Comparison of ENCODE assay signal across 22 cellular contexts in genomic region chr16:80946481-80946880, GRCh38.
DNase-seq lines count a peak whose midpoint lies in the region; ATAC-seq, FAIRE-seq and TF ChIP-seq lines count a peak whose summit lies in the region.
"Had no signal": no experiment of that assay in that cellular context is flagged by ENCODE, and none has a peak within 500 bp of the region (broad histone marks: within the 10 kb centered on the region; RNA-seq: fewer than 3 reads in every experiment).

No MANE protein-coding gene starts in this region.

- WGBS in heart left ventricle, 4 donors: 85 to 89% (median 86%) methylated on average over 4 of the region's 4 CpGs
- WGBS in IMR-90 (ENCODE audit: extremely low coverage in 2 of 2, insufficient read length in 1 of 2), 2 experiments: 88% methylated on average over 2 of the region's 4 CpGs; no CpG with 5 or more reads in 1 of the 2 experiments
- WGBS in K562 (ENCODE audit: insufficient coverage, low coverage, missing lambda C conversion rate): 0% methylated on average over 4 of the region's 4 CpGs
- WGBS in suprapubic skin: 70% methylated on average over 4 of the region's 4 CpGs

- H3K36me3 ChIP-seq in heart left ventricle (no peaks in the 10 kb centered on the region), IMR-90 (ENCODE audit: control insufficient read depth, insufficient read depth, low read length) (no peaks in the 10 kb centered on the region), K562 (ENCODE audit: control insufficient read depth, insufficient read depth, low read length) (no peaks in the 10 kb centered on the region), suprapubic skin (no peaks in the 10 kb centered on the region), MM.1S (replicated peaks; ENCODE audit: insufficient read depth, low read length) (no peaks in the 10 kb centered on the region)
- no peaks in the 10 kb centered on the region for H3K36me3 ChIP-seq in effector memory CD4-positive, alpha-beta T cell (ENCODE audit: control insufficient read depth, insufficient read depth, low read length)
- H3K36me3 ChIP-seq: HAP-1 had no signal

- no peak overlapping the region for H3K9ac ChIP-seq in IMR-90 (ENCODE audit: low read depth, low read length)
- H3K9ac ChIP-seq in K562 (ENCODE audit: insufficient read depth in 1 of 2, low read depth in 2 of 2, low read length in 2 of 2): no peak overlapping the region
- H3K9ac ChIP-seq in MM.1S (ENCODE audit: low read length): no peak overlapping the region

- H3K4ac ChIP-seq in IMR-90 (ENCODE audit: low read depth, low read length): no peak overlapping the region

- H2BK5ac ChIP-seq in IMR-90 (ENCODE audit: low read depth, low read length, poor library complexity, severe bottlenecking): no peak overlapping the region

- dilution Hi-C loops in IMR-90 (cut with HindIII; ENCODE audit: low sequenced_read_pairs, unreplicated experiment): no loop called here

- no peaks in the 10 kb centered on the region for H3K9me3 ChIP-seq in heart left ventricle
- H3K9me3 ChIP-seq in IMR-90 (ENCODE audit: control insufficient read depth, insufficient read depth, low read length): no peaks in the 10 kb centered on the region
- H3K9me3 ChIP-seq in K562 (replicated peaks; ENCODE audit: control insufficient read depth, insufficient read depth, low read depth, low read length): no peaks in the 10 kb centered on the region
- no peaks in the 10 kb centered on the region for H3K9me3 ChIP-seq in suprapubic skin
- no peaks in the 10 kb centered on the region for H3K9me3 ChIP-seq in effector memory CD4-positive, alpha-beta T cell (ENCODE audit: control insufficient read depth, low read length)
- H3K9me3 ChIP-seq in MM.1S (replicated peaks; ENCODE audit: insufficient read depth, low read length): no peaks in the 10 kb centered on the region
- H3K9me3 ChIP-seq: HAP-1 had no signal

- H3K4me3 ChIP-seq in heart left ventricle: no peak overlapping the region
- H3K4me3 ChIP-seq in IMR-90 (ENCODE audit: insufficient read depth, low read depth, low read length): no peak overlapping the region
- H3K4me3 ChIP-seq in K562: no peak overlapping the region
- H3K4me3 ChIP-seq in suprapubic skin: no peak overlapping the region
- H3K4me3 ChIP-seq in effector memory CD4-positive, alpha-beta T cell (ENCODE audit: insufficient read depth, low read depth, low read length, poor library complexity, severe bottlenecking): no peak overlapping the region
- H3K4me3 ChIP-seq in MM.1S (ENCODE audit: low read length): no peak overlapping the region
- H3K4me3 ChIP-seq: GM23338, HAP-1 had no signal

- H2AK5ac ChIP-seq in IMR-90 (ENCODE audit: low read depth, low read length): no peak overlapping the region

- CTCF ChIA-PET in IMR-90 (lab: Yijun Ruan, JAX): no interaction called here
- CTCF ChIA-PET in K562 (lab: Yijun Ruan, JAX; ENCODE audit: low intra/inter-chr PET ratio): interaction anchor here (0.6 kb wide), 1 partner anchor 419 kb away, joined by 3 read pairs; no protein-coding TSS in a partner anchor

- TF ChIP-seq POLR2A in heart left ventricle (IDR thresholded peaks at IDR 0.05) (no peak), IMR-90 (IDR thresholded peaks at IDR 0.05; ENCODE audit: low read depth, low read length) (no peak), K562 (conservative IDR thresholded peaks at IDR 0.05) (no peak), suprapubic skin (IDR thresholded peaks at IDR 0.05) (no peak)

- TF ChIP-seq RAD21 in IMR-90 (IDR thresholded peaks at IDR 0.05; ENCODE audit: low read length) (no peak), K562 (CRISPR knock-in tag; conservative IDR thresholded peaks at IDR 0.05 in 1 of 2, IDR thresholded peaks at IDR 0.05 in 1 of 2) (no peak)

- DNase-seq in Right ventricle myocardium inferior (ENCODE audit: missing footprints): no peak
- DNase-seq in heart left ventricle: no peak
- no peak for DNase-seq in IMR-90
- DNase-seq in K562 (ENCODE audit: extremely low read depth in 1 of 4, low spot score in 3 of 4): no peak
- DNase-seq in suprapubic skin (ENCODE audit: low spot score in 2 of 2): no peak
- no peak for DNase-seq in effector memory CD4-positive, alpha-beta T cell
- no peak for DNase-seq in MM.1S
- DNase-seq: GDM1; KBM-7; NCI-H1694; NCI-H2081; NCI-H2171; NCI-H345; NCI-H524; NCI-H774; NK-92 treated with Interleukin-12 subunit alpha and Interleukin-12 subunit beta, amount 100 ng/mL, for 24 hours had no signal

- POLR2A ChIA-PET in IMR-90 (lab: Charles Lee; ENCODE audit: unreplicated experiment) (no interaction called here), K562 (lab: Yijun Ruan, JAX) (no interaction called here)

- BruUV-seq in IMR-90 (replicated peaks; lab: Mats Ljungman, UMichigan) (no TSS peak), K562 (replicated peaks; lab: Mats Ljungman, UMichigan) (no TSS peak)

- H4K20me1 ChIP-seq in IMR-90 (ENCODE audit: insufficient read depth, low read length) (no peaks in the 10 kb centered on the region), K562 (replicated peaks; ENCODE audit: control insufficient read depth, insufficient read depth, low read length) (no peaks in the 10 kb centered on the region), MM.1S (ENCODE audit: insufficient read depth, low read length) (no peaks in the 10 kb centered on the region)

- H3K4me2 ChIP-seq in IMR-90 (ENCODE audit: low read depth, low read length) (no peak overlapping the region), K562 (ENCODE audit: insufficient read depth, low read length) (no peak overlapping the region), MM.1S (ENCODE audit: low read depth, low read length) (no peak overlapping the region)
- H3K4me2 ChIP-seq: GM23338 had no signal

- H3K79me1 ChIP-seq in IMR-90 (ENCODE audit: low read depth in 1 of 2, low read length in 2 of 2): no peaks in the 10 kb centered on the region

- H3F3A ChIP-seq in MM.1S (ENCODE audit: insufficient read depth, low read length): no peaks in the 10 kb centered on the region

- H3K56ac ChIP-seq in IMR-90 (ENCODE audit: extremely low read depth, insufficient read depth, low read length): no peak overlapping the region

- no peak for FAIRE-seq in K562 (lab: Jason Lieb, UNC)
- FAIRE-seq: A204.1, GM18507 had no signal

- H4K8ac ChIP-seq in IMR-90 (ENCODE audit: low read depth in 2 of 2, low read length in 2 of 2): no peak overlapping the region

- H3K9me2 ChIP-seq in MM.1S (replicated peaks; ENCODE audit: insufficient read depth, low read length): no peaks in the 10 kb centered on the region

- no peak overlapping the region for H3K18ac ChIP-seq in IMR-90 (ENCODE audit: low read depth, low read length)

- no peak overlapping the region for H2AFZ ChIP-seq in IMR-90 (replicated peaks; ENCODE audit: low read length, poor library complexity)
- H2AFZ ChIP-seq in K562 (ENCODE audit: low read depth, low read length): no peak overlapping the region
- no peak overlapping the region for H2AFZ ChIP-seq in MM.1S (ENCODE audit: low read length)
- H2AFZ ChIP-seq: GM23338 had no signal

- TF ChIP-seq EP300 in K562 (IDR thresholded peaks at IDR 0.05; ENCODE audit: low read length): no peak
- TF ChIP-seq EP300 in suprapubic skin (IDR thresholded peaks at IDR 0.05): no peak

- no peak overlapping the region for H2BK120ac ChIP-seq in IMR-90 (ENCODE audit: low read depth, low read length)

- H3K4me1 ChIP-seq in heart left ventricle (peaks cover 0 to 4% (median 0%) of the 10 kb centered on the region in 12 donors), IMR-90 (ENCODE audit: control insufficient read depth, insufficient read depth, low read length) (no peaks in the 10 kb centered on the region), K562 (replicated peaks in 1 of 2; ENCODE audit: control insufficient read depth in 2 of 2, insufficient read depth in 2 of 2, low read length in 2 of 2) (no peaks in the 10 kb centered on the region; a peak in 1 of 5 replicates), suprapubic skin (no peaks in the 10 kb centered on the region), MM.1S (ENCODE audit: low read length) (no peaks in the 10 kb centered on the region)
- H3K4me1 ChIP-seq in effector memory CD4-positive, alpha-beta T cell (ENCODE audit: control insufficient read depth, insufficient read depth, low read length, poor library complexity, severe bottlenecking): no peaks in the 10 kb centered on the region

- no peak overlapping the region for H3K23ac ChIP-seq in IMR-90 (ENCODE audit: low read depth, low read length)

- H3K14ac ChIP-seq in IMR-90 (replicated peaks; ENCODE audit: low read depth, low read length): no peak overlapping the region

- no peak overlapping the region for H4K91ac ChIP-seq in IMR-90 (ENCODE audit: insufficient read depth, low read depth, low read length)

- peak; percentile 76 for ATAC-seq in Right ventricle myocardium inferior
- no peak for ATAC-seq in heart left ventricle
- ATAC-seq in IMR-90 (ENCODE audit: low read depth): no peak
- no peak for ATAC-seq in K562
- ATAC-seq: GM23338, SK-N-SH treated with all-trans-retinoic acid at 6 μM for 48 hours had no signal

- H3K27me3 ChIP-seq in heart left ventricle (no peaks in the 10 kb centered on the region), IMR-90 (ENCODE audit: control insufficient read depth, insufficient read depth, low read length) (peaks cover 3% of the 10 kb centered on the region; the same call in 1 of the 2 replicates), K562 (ENCODE audit: control insufficient read depth in 2 of 2, insufficient read depth in 2 of 2, low read length in 2 of 2) (peaks cover 20 to 24% of the 10 kb centered on the region in 2 experiments), suprapubic skin (no peaks in the 10 kb centered on the region), MM.1S (replicated peaks; ENCODE audit: insufficient read depth, low read length) (no peaks in the 10 kb centered on the region)
- peaks cover 4% of the 10 kb centered on the region for H3K27me3 ChIP-seq in effector memory CD4-positive, alpha-beta T cell (replicated peaks; ENCODE audit: control insufficient read depth, insufficient read depth, low read length, poor library complexity, severe bottlenecking)

- no peak overlapping the region for H3K27ac ChIP-seq in heart left ventricle
- no peak overlapping the region for H3K27ac ChIP-seq in IMR-90 (ENCODE audit: insufficient read depth, low read length)
- H3K27ac ChIP-seq in K562 (ENCODE audit: extremely low read depth, low read depth, low read length): no peak overlapping the region
- peak overlapping the region; percentile 13 for H3K27ac ChIP-seq in suprapubic skin
- H3K27ac ChIP-seq in effector memory CD4-positive, alpha-beta T cell (ENCODE audit: insufficient read depth, low read length, poor library complexity, severe bottlenecking): no peak overlapping the region
- no peak overlapping the region for H3K27ac ChIP-seq in MM.1S (ENCODE audit: low read length)
- H3K27ac ChIP-seq: RWPE1 had no signal

- H3K79me2 ChIP-seq in K562 (ENCODE audit: control insufficient read depth, insufficient read depth, low read length) (no peaks in the 10 kb centered on the region), MM.1S (ENCODE audit: low read length) (no peaks in the 10 kb centered on the region)

- H2BK15ac ChIP-seq in IMR-90 (ENCODE audit: low read depth, low read length): no peak overlapping the region

- H3K9me1 ChIP-seq in IMR-90 (ENCODE audit: insufficient read depth, low read length) (no peaks in the 10 kb centered on the region), K562 (ENCODE audit: control insufficient read depth, insufficient read depth, low read length) (no peaks in the 10 kb centered on the region)

- H2BK20ac ChIP-seq in IMR-90 (ENCODE audit: low read depth, low read length): no peak overlapping the region

- in situ Hi-C loops in IMR-90 (cut with MboI; ENCODE audit: low sequenced_read_pairs): no loop called here
- in situ Hi-C loops in K562 (cut with MboI): no loop called here

- no peak overlapping the region for H4K5ac ChIP-seq in IMR-90 (ENCODE audit: low read depth, low read length)

- TF ChIP-seq CTCF in heart left ventricle (IDR thresholded peaks at IDR 0.05): no peak
- TF ChIP-seq CTCF in IMR-90 (conservative IDR thresholded peaks at IDR 0.05; ENCODE audit: low read depth, low read length): no peak
- no peak for TF ChIP-seq CTCF in K562 (IDR thresholded peaks at IDR 0.05 in 2 of 3, conservative IDR thresholded peaks at IDR 0.05 in 1 of 3; ENCODE audit: insufficient read depth in 2 of 3, low read depth in 1 of 3, low read length in 3 of 3)
- no peak for TF ChIP-seq CTCF in suprapubic skin (IDR thresholded peaks at IDR 0.05)
- TF ChIP-seq CTCF in MM.1S (IDR thresholded peaks at IDR 0.05; ENCODE audit: low read length): no peak

- H2AK9ac ChIP-seq in IMR-90 (replicated peaks; ENCODE audit: low read depth, low read length, poor library complexity): no peak overlapping the region

- intact Hi-C loops in Right ventricle myocardium inferior (cut with DNase I): no loop called here
- intact Hi-C loops in heart left ventricle (cut with DNase I): no loop called here
- intact Hi-C loops in IMR-90 (cut with micrococcal nuclease): no loop called here
- intact Hi-C loops in K562 (cut with micrococcal nuclease): no loop called here
